ENCODE assay signal across 16 cellular contexts in genomic region chr2:233818639-233819621, GRCh38. TPM values are rescaled to one million over a fixed set of nuclear protein-coding genes. Genes with fewer than 3 reads are reported as not detected.
DNase-seq lines count a peak whose midpoint lies in the region; ATAC-seq, FAIRE-seq and TF ChIP-seq lines count a peak whose summit lies in the region.
"Had no signal": no experiment of that assay in that cellular context is flagged by ENCODE, and none has a peak within 500 bp of the region (broad histone marks: within the 10 kb centered on the region; RNA-seq: fewer than 3 reads in every experiment).

No MANE protein-coding gene starts in this region.

- intact Hi-C loops in kidney (cut with DNase I): no loop called here
- intact Hi-C loops in sciatic nerve (cut with DNase I): no loop called here
- intact Hi-C loops in aorta (cut with DNase I): no loop called here

- H3K36me3 Mint-ChIP-seq in activated naive CD4-positive, alpha-beta T cell treated with anti-CD3 and anti-CD28 coated beads, Interleukin-2, amount 10 ng/mL, durations not matched to agents 7 days and 5 days: no peaks in the 10 kb centered on the region
- H3K36me3 Mint-ChIP-seq: CD14-positive monocyte had no signal

- peaks cover 29% of the 10 kb centered on the region for H3K27me3 Mint-ChIP-seq in activated naive CD4-positive, alpha-beta T cell treated with anti-CD3 and anti-CD28 coated beads, Interleukin-2, amount 10 ng/mL, durations not matched to agents 7 days and 5 days

- no peak for TF ChIP-seq CTCF in kidney (IDR thresholded peaks at IDR 0.05; ENCODE audit: borderline replicate concordance, extremely low read depth, insufficient read depth)

- peak; percentile 6 for DNase-seq in activated naive CD4-positive, alpha-beta T cell treated with anti-CD3 and anti-CD28 coated beads, Interleukin-2, amount 10 ng/mL, durations not matched to agents 7 days and 5 days
- DNase-seq in activated naive CD4-positive, alpha-beta T cell (lab: John Stamatoyannopoulos, UW): no peak
- DNase-seq in kidney: peak; percentile 31
- DNase-seq in sciatic nerve (ENCODE audit: low spot score): peak; percentile 47
- DNase-seq in aorta: peak; percentile 27 to 59
- DNase-seq: Caco-2, Kasumi-1, NCI-H1417 treated with DMSO at 0.1 percent for 48 hours, NCI-H2029 treated with DMSO at 0.1 percent for 48 hours, NCI-H510A had no signal

- no peak overlapping the region for H3K4me3 Mint-ChIP-seq in activated naive CD4-positive, alpha-beta T cell treated with anti-CD3 and anti-CD28 coated beads, Interleukin-2, amount 10 ng/mL, durations not matched to agents 7 days and 5 days
- H3K4me3 Mint-ChIP-seq: CD14-positive monocyte, H9 had no signal

- H3K4me1 ChIP-seq in kidney (ENCODE audit: control insufficient read depth in 1 of 2, insufficient read depth in 1 of 2, low read depth in 1 of 2, low read length in 2 of 2) (no peaks in the 10 kb centered on the region), aorta (ENCODE audit: control insufficient read depth in 1 of 2, insufficient read depth in 2 of 2, low read length in 2 of 2) (no peaks in the 10 kb centered on the region)
- H3K4me1 ChIP-seq: Caco-2 had no signal

- H3K27ac Mint-ChIP-seq in activated naive CD4-positive, alpha-beta T cell treated with anti-CD3 and anti-CD28 coated beads, Interleukin-2, amount 10 ng/mL, durations not matched to agents 7 days and 5 days: no peak overlapping the region
- H3K27ac Mint-ChIP-seq: CD14-positive monocyte, H9 had no signal

- 75 to 79% methylated on average over 17 of the region's 17 CpGs for WGBS in aorta, 2 donors

- H3K27ac ChIP-seq in kidney (ENCODE audit: low read depth in 2 of 2, low read length in 2 of 2): no peak overlapping the region
- no peak overlapping the region for H3K27ac ChIP-seq in aorta (ENCODE audit: low read depth in 1 of 2, low read length in 2 of 2)

- ATAC-seq in sciatic nerve (no peak), aorta (ENCODE audit: low FRiP score) (no peak), HG03196 (IDR thresholded peaks at IDR 0.05; ENCODE audit: unreplicated experiment) (no peak), GM19467 (IDR thresholded peaks at IDR 0.05; ENCODE audit: unreplicated experiment) (no peak)
- ATAC-seq: A549 had no signal

- H3K27me3 ChIP-seq in aorta (ENCODE audit: control insufficient read depth in 1 of 2, insufficient read depth in 2 of 2, low read length in 1 of 2): no peaks in the 10 kb centered on the region

- CTCF ChIA-PET in activated naive CD4-positive, alpha-beta T cell treated with anti-CD3 and anti-CD28 coated beads, Interleukin-2, amount 10 ng/mL, durations not matched to agents 7 days and 5 days (lab: Charles Lee): no interaction called here

- H3K4me3 ChIP-seq in kidney (ENCODE audit: low read length in 2 of 2) (no peak overlapping the region), aorta (ENCODE audit: low read length in 2 of 2) (no peak overlapping the region)
- H3K4me3 ChIP-seq: A549 had no signal

- H3K4me1 Mint-ChIP-seq in activated naive CD4-positive, alpha-beta T cell treated with anti-CD3 and anti-CD28 coated beads, Interleukin-2, amount 10 ng/mL, durations not matched to agents 7 days and 5 days: no peaks in the 10 kb centered on the region
- H3K4me1 Mint-ChIP-seq: H9 had no signal

- H3K36me3 ChIP-seq in kidney (ENCODE audit: control insufficient read depth in 1 of 2, insufficient read depth in 2 of 2, low read length in 2 of 2) (no peaks in the 10 kb centered on the region), aorta (ENCODE audit: control insufficient read depth in 1 of 2, insufficient read depth in 2 of 2, low read length in 1 of 2) (no peaks in the 10 kb centered on the region)

- FAIRE-seq in kidney (lab: Jason Lieb, UNC): no peak
- FAIRE-seq: A549, RCC 7860 had no signal

- H3K9ac ChIP-seq in kidney (ENCODE audit: low read length in 2 of 2): no peak overlapping the region

- H3K9me3 ChIP-seq in kidney (ENCODE audit: control insufficient read depth in 1 of 2, low read length in 2 of 2) (no peaks in the 10 kb centered on the region), aorta (ENCODE audit: control insufficient read depth, low read length) (no peaks in the 10 kb centered on the region)
- H3K9me3 ChIP-seq: A549, Caco-2 had no signal

- no peaks in the 10 kb centered on the region for H3K9me3 Mint-ChIP-seq in activated naive CD4-positive, alpha-beta T cell treated with anti-CD3 and anti-CD28 coated beads, Interleukin-2, amount 10 ng/mL, durations not matched to agents 7 days and 5 days
- H3K9me3 Mint-ChIP-seq: H9 had no signal

RNA-seq across cellular contexts. Expression of gene HJURP, which starts 35.4 kb away (rescaled TPM):
- total RNA-seq in kidney (0.94 TPM), sciatic nerve (0.71 TPM), aorta (1 to 10 TPM; 1.1 TPM)
- polyA plus RNA-seq in kidney (ENCODE audit: insufficient read depth, low read depth, low replicate concordance) (not detected), aorta (not detected)
- polyA plus RNA-seq: CD14-positive monocyte had no signal

RNA-seq across cellular contexts. Expression of gene MROH2A, which starts 40.8 kb away (rescaled TPM):
- not detected for total RNA-seq in kidney
- 1.8 TPM for polyA plus RNA-seq in kidney (ENCODE audit: insufficient read depth, low read depth, low replicate concordance)
- not detected for total RNA-seq in sciatic nerve
- not detected for total RNA-seq in aorta
- not detected for polyA plus RNA-seq in aorta
- total RNA-seq: Caco-2, H9 had no signal
- polyA plus RNA-seq: CD14-positive monocyte had no signal

RNA-seq across cellular contexts. Expression of gene UGT1A1, which starts 58.9 kb away (rescaled TPM):
- 1.4 TPM for total RNA-seq in kidney
- 3.6 TPM for polyA plus RNA-seq in kidney (ENCODE audit: insufficient read depth, low read depth, low replicate concordance)
- not detected for total RNA-seq in sciatic nerve
- not detected for total RNA-seq in aorta
- under 1 TPM in 1 of 2 donors, not detected in 1; 0.25 TPM for polyA plus RNA-seq in aorta
- total RNA-seq: H9 had no signal
- polyA plus RNA-seq: CD14-positive monocyte had no signal

Comparison
In these comparisons a context has a peak if more than half of its experiments do, and no peak if none do; other contexts are left out.
1. DNase-seq: peak in activated naive CD4-positive, alpha-beta T cell treated with anti-CD3 and anti-CD28 coated beads, Interleukin-2, amount 10 ng/mL, durations not matched to agents 7 days and 5 days (single experiment), kidney (single experiment), sciatic nerve (single experiment) and aorta (2 of 2); none in activated naive CD4-positive, alpha-beta T cell (0 of 4).